Comparison of ENCODE assay signal across 8 cellular contexts in the genomic region with DNA sequence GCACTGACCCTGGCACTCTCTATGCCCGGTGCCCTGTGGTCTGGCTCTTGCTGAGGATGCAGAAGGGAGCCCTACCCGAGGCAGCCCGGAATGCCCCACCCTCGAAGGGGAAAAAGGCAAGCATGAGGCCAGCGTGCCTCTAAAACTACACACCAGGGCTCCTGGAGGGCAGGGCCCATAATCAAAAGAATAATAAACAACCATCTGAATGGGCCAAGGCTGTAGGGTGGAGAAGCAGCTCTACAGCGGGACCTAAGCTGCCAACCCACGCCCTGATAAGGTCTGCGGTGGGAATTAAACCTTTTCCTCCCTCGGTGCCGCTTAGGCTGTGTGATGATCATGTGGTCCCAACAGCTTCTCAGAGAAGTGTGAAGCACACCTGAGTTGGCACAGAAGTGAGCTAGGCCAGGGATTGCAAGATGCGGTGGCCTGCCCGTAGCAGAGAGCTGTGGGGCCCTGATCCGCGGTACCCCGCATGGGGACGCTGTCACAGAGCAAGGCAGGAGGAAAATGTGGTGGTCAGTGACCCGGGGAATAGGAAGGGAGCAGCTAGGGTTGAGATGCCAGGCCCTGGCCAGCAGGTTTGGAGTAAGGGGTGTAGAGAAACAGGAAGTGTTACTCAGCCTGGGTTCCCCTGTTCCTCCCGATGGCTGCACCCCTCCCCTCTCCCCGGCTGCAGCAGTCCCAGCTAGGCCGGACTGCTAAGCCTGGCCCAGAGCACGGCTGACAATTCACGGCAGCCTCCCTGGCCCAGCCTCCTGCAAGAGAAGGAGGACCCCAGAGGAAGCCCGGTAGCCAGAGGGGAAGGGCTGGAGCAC. TPM values are rescaled to one million over a fixed set of nuclear protein-coding genes. Genes with fewer than 3 reads are reported as not detected.
DNase-seq lines count a peak whose midpoint lies in the region; ATAC-seq and TF ChIP-seq lines count a peak whose summit lies in the region.

No MANE protein-coding gene starts in this region.

- H2AFZ ChIP-seq in SU-DHL-6 (ENCODE audit: low read depth, low read length, severe bottlenecking) = peak overlapping the region; percentile 6

- no peaks in the 10 kb centered on the region for H3K27me3 ChIP-seq in right cardiac atrium (ENCODE audit: control insufficient read depth, insufficient read depth)
- H3K27me3 ChIP-seq in SU-DHL-6 (ENCODE audit: low read length) = no peaks in the 10 kb centered on the region
- H3K27me3 ChIP-seq in uterus = no peaks in the 10 kb centered on the region

- ATAC-seq in right cardiac atrium (peak; percentile 1 to 57), Right ventricle myocardium superior (ENCODE audit: poor library complexity) (no peak), GM18519 (IDR thresholded peaks at IDR 0.05; ENCODE audit: low FRiP score, unreplicated experiment) (no peak)

- TF ChIP-seq CTCF in SU-DHL-6 (IDR thresholded peaks at IDR 0.05; ENCODE audit: insufficient read depth, low read length, poor library complexity, severe bottlenecking) = no peak
- TF ChIP-seq CTCF in uterus (IDR thresholded peaks at IDR 0.05) = no peak

- peak overlapping the region; percentile 59 for H3K9ac ChIP-seq in SU-DHL-6 (ENCODE audit: low read length)

- intact Hi-C loops in right cardiac atrium (cut with DNase I) (no loop called here), Right ventricle myocardium superior (cut with DNase I) (no loop called here), uterus (cut with DNase I; ENCODE audit: low total_unique reads) (no loop called here)

- H3K9me3 ChIP-seq in right cardiac atrium (ENCODE audit: control insufficient read depth, low read length) = no peaks in the 10 kb centered on the region
- no peaks in the 10 kb centered on the region for H3K9me3 ChIP-seq in SU-DHL-6 (ENCODE audit: insufficient read depth, low read length)
- H3K9me3 ChIP-seq in uterus = no peaks in the 10 kb centered on the region

- peak overlapping the region; percentile 62 for H3K4me2 ChIP-seq in SU-DHL-6 (ENCODE audit: low read depth, low read length, poor library complexity, severe bottlenecking)

- H3K4me1 ChIP-seq in right cardiac atrium (ENCODE audit: control insufficient read depth, insufficient read depth, low read length) (peaks cover 3% of the 10 kb centered on the region), uterus (no peaks in the 10 kb centered on the region)

- no peak overlapping the region for H3K27ac ChIP-seq in right cardiac atrium (ENCODE audit: low read length)
- H3K27ac ChIP-seq in SU-DHL-6 (ENCODE audit: low read depth, low read length) = peak overlapping the region; percentile 97
- peak overlapping the region; percentile 32 to 70 for H3K27ac ChIP-seq in uterus

- DNase-seq in right cardiac atrium (peak in 1 of 3 donors; percentile 35), Right ventricle myocardium superior (no peak), germinal center (ENCODE audit: low spot score) (peak; percentile 71), uterus (no peak), HCEC 1CT (no peak)
- DNase-seq in central memory CD4-positive, alpha-beta T cell = no peak

- no peak for TF ChIP-seq POLR2A in uterus (IDR thresholded peaks at IDR 0.05)

- H3K79me2 ChIP-seq in SU-DHL-6 (ENCODE audit: insufficient read depth, low read length) = no peaks in the 10 kb centered on the region

- peaks cover 46% of the 10 kb centered on the region for H3F3A ChIP-seq in SU-DHL-6 (ENCODE audit: insufficient read depth)

- 68% methylated on average over 23 of the region's 23 CpGs for WGBS in right cardiac atrium

- no peaks in the 10 kb centered on the region for H3K9me2 ChIP-seq in SU-DHL-6 (replicated peaks; ENCODE audit: insufficient read depth, low read length)

- H3K4me3 ChIP-seq in right cardiac atrium (ENCODE audit: low read length) (no peak overlapping the region), SU-DHL-6 (ENCODE audit: insufficient read depth, low read length, poor library complexity, severe bottlenecking) (peak overlapping the region; percentile 21), uterus (no peak overlapping the region)

- no peaks in the 10 kb centered on the region for H3K36me3 ChIP-seq in SU-DHL-6 (ENCODE audit: low read length)
- no peaks in the 10 kb centered on the region for H3K36me3 ChIP-seq in uterus

- no peaks in the 10 kb centered on the region for H4K20me1 ChIP-seq in SU-DHL-6 (ENCODE audit: low read depth, low read length)

RNA-seq across cellular contexts. Expression of gene C15orf62, which starts 1.1 kb away (rescaled TPM):
- total RNA-seq in right cardiac atrium = under 1 TPM; 0.17 to 0.41 (median 0.31) TPM
- polyA plus RNA-seq in right cardiac atrium = 0.25 TPM
- total RNA-seq in Right ventricle myocardium superior = 0.16 TPM
- total RNA-seq in uterus = under 1 TPM in 2 of 4 donors, not detected in 2; 0.28 to 0.55 TPM

RNA-seq across cellular contexts. Expression of gene GCHFR, which starts 4.8 kb away (rescaled TPM):
- 10 to 100 TPM in 1 of 4 donors, 1 to 10 TPM in 3; 6.1 to 11.5 (median 7.6) TPM for total RNA-seq in right cardiac atrium
- 14.9 TPM for polyA plus RNA-seq in right cardiac atrium
- total RNA-seq in Right ventricle myocardium superior = 6.5 TPM
- 100 to 1,000 TPM in 1 of 4 donors, 10 to 100 TPM in 2, 1 to 10 TPM in 1; 6.2 to 113 (median 34.5) TPM for total RNA-seq in uterus

RNA-seq across cellular contexts. Expression of gene RMDN3, which starts 13.6 kb away (rescaled TPM):
- total RNA-seq in right cardiac atrium = 10 to 100 TPM; 15.4 to 21.0 (median 18.0) TPM
- polyA plus RNA-seq in right cardiac atrium = 17.6 TPM
- total RNA-seq in Right ventricle myocardium superior = 17.3 TPM
- 10 to 100 TPM in 2 of 4 donors, 1 to 10 TPM in 2; 6.4 to 27.0 (median 16.1) TPM for total RNA-seq in uterus

RNA-seq across cellular contexts. Expression of gene ZFYVE19, which starts 38.2 kb away (rescaled TPM):
- total RNA-seq in right cardiac atrium (10 to 100 TPM; 14.4 to 25.7 (median 19.3) TPM), Right ventricle myocardium superior (26.4 TPM), uterus (10 to 100 TPM in 3 of 4 donors, 1 to 10 TPM in 1; 5.6 to 37.5 (median 15.2) TPM)
- polyA plus RNA-seq in right cardiac atrium = 15.6 TPM

RNA-seq across cellular contexts. Expression of gene DNAJC17, which starts 38.6 kb away (rescaled TPM):
- total RNA-seq in right cardiac atrium (10 to 100 TPM; 17.1 to 19.6 (median 18.8) TPM), Right ventricle myocardium superior (16.1 TPM), uterus (10 to 100 TPM in 3 of 4 donors, 1 to 10 TPM in 1; 6.1 to 79.4 (median 32.5) TPM)
- 30.6 TPM for polyA plus RNA-seq in right cardiac atrium

Comparison
In these comparisons a context has a peak if more than half of its experiments do, and no peak if none do; other contexts are left out.
1. ATAC-seq: peak in right cardiac atrium (2 of 2); none in Right ventricle myocardium superior (single experiment) and GM18519 (single experiment).